8 cellular contexts compared by ENCODE assay signal in the genomic region with DNA sequence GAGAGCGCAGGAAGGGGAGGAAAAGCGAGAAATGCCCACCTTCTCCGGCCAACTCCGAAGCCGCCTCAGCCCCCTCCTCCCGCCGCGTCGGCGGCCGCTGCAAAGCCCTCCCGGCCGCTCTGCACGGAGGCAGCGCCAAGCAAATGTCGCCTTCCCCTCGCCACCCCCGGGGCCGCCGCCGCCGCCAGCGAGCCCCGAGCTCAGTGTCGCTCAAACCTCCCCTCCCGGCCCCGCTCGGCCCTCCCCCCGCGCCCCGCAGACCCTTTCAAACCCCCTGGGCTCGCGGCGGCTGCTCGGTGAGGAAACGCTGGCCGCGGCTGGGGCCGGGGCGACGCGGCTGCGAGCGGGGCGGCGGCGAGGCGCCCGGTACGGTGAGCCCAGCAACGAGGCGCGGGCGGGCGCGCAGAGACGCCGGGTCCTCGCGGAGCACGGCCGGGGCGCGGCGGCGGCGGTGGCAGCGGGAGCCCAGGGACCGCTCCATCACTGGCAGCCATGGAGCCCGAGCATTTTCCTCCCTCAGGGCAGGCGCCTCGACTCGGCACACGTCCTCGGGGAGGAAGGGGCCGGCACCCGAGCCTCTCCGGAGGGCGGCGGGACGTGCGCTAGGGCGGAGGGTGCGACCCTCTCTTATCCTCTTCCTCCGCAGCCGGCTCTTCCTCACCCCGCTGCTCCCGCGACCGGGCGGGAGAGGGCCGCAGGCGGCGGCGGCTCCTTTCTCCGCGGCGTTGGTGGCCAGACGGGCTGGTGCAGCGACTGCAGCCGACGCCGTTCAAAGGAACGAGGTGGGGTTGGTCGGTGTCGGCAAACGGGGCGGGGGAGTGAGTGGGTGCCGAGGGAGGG. TPM values are rescaled to one million over a fixed set of nuclear protein-coding genes. Genes with fewer than 3 reads are reported as not detected.
DNase-seq lines count a peak whose midpoint lies in the region; ATAC-seq and TF ChIP-seq lines count a peak whose summit lies in the region.

No MANE protein-coding gene starts in this region.

- peak overlapping the region; percentile 88 for H3K4me3 Mint-ChIP-seq in MCF 10A (ENCODE audit: unreplicated experiment)

- H3K27me3 Mint-ChIP-seq in MCF 10A (ENCODE audit: insufficient read depth, unreplicated experiment): no peaks in the 10 kb centered on the region

- H3K4me1 Mint-ChIP-seq in MCF 10A (ENCODE audit: insufficient read depth, unreplicated experiment): peaks cover 37% of the 10 kb centered on the region

- H3K36me3 Mint-ChIP-seq in MCF 10A (ENCODE audit: insufficient read depth, unreplicated experiment): peaks cover 7% of the 10 kb centered on the region

- no peak for TF ChIP-seq CTCF in MCF 10A (IDR thresholded peaks at IDR 0.05; ENCODE audit: unreplicated experiment)

- CTCF ChIA-PET in MCF 10A (lab: Yijun Ruan, JAX): interaction anchor here (0.6 kb wide), 1 partner anchor 235 kb away, joined by 3 read pairs; no protein-coding TSS in a partner anchor

- intact Hi-C loops in MCF 10A (cut with micrococcal nuclease): loop anchor here (1.0 to 5.0 kb wide), 7 partner anchors 94 to 396 kb away; no protein-coding TSS in a partner anchor

- ATAC-seq in HG02973 (IDR thresholded peaks at IDR 0.05; ENCODE audit: unreplicated experiment): peak; percentile 26

- peak overlapping the region; percentile 89 for H3K27ac Mint-ChIP-seq in MCF 10A (ENCODE audit: low read depth, unreplicated experiment)

- DNase-seq in NCI-H1417 (lab: John Stamatoyannopoulos, UW): peak in 2 of 3 experiments; percentile 41 to 79
- no peak for DNase-seq in NCI-H1417 treated with DMSO at 0.1 percent for 48 hours (lab: John Stamatoyannopoulos, UW)
- DNase-seq in T-helper 1 cell: peak in 4 of 5 donors; percentile 4 to 41 (median 24)
- peak; percentile 8 for DNase-seq in MCF 10A (ENCODE audit: unreplicated experiment)
- peak; percentile 16 for DNase-seq in kidney tubule cell (ENCODE audit: low spot score)
- peak; percentile 10 to 32 for DNase-seq in stimulated activated CD4-positive, alpha-beta T cell treated with anti-CD3 and anti-CD28 coated beads, Interleukin-4, amount 100 ng/mL, for 4 hours
- no peak for DNase-seq in COLO829 (ENCODE audit: low spot score)

- no TSS peak for BruUV-seq in MCF 10A (replicated peaks; lab: Mats Ljungman, UMichigan)

- POLR2A ChIA-PET in MCF 10A (lab: Yijun Ruan, JAX): interaction anchor here (1.0 to 3.5 kb wide), 5 partner anchors 10 to 294 kb away, joined by 3 to 16 read pairs (median 4); no protein-coding TSS in a partner anchor

- no peaks in the 10 kb centered on the region for H3K9me3 Mint-ChIP-seq in MCF 10A (ENCODE audit: unreplicated experiment)

RNA-seq across cellular contexts. Expression of a gene that starts 0.5 kb away (rescaled TPM):
- total RNA-seq in MCF 10A (2022): 153 and 162 TPM in 2 replicates

Comparison
In these comparisons a context has a peak if more than half of its experiments do, and no peak if none do; other contexts are left out.
1. DNase-seq: peak in NCI-H1417 (2 of 3), T-helper 1 cell (4 of 5), MCF 10A (single experiment), kidney tubule cell (single experiment) and stimulated activated CD4-positive, alpha-beta T cell treated with anti-CD3 and anti-CD28 coated beads, Interleukin-4, amount 100 ng/mL, for 4 hours (2 of 2); none in NCI-H1417 treated with DMSO at 0.1 percent for 48 hours (single experiment) and COLO829 (single experiment).